ENCODE assay signal across 8 cellular contexts in the genomic region with DNA sequence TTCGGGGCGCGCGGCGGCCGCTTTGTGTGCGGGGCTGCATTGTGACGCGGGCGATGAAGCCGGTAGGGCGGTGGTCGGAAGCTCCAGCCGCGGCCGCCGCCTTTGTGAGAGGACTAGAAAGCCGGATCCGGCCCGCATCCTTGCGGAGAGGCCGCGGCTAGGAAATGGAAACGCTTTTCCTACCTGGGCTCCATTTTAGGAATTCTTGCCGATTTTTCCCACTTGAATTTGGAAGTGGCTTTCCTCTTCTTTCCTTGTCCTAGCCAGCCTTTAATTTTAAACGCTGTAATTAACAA. TPM values are rescaled to one million over a fixed set of nuclear protein-coding genes. Genes with fewer than 3 reads are reported as not detected.
DNase-seq lines count a peak whose midpoint lies in the region; ATAC-seq and TF ChIP-seq lines count a peak whose summit lies in the region.

No MANE protein-coding gene starts in this region.

- H3K27me3 ChIP-seq in MM.1S (replicated peaks; ENCODE audit: insufficient read depth, low read length): no peaks in the 10 kb centered on the region

- ATAC-seq in naive thymus-derived CD8-positive, alpha-beta T cell: no peak
- ATAC-seq in GM19397 (IDR thresholded peaks at IDR 0.05; ENCODE audit: unreplicated experiment): no peak
- no peak for ATAC-seq in GM18520 (IDR thresholded peaks at IDR 0.05; ENCODE audit: unreplicated experiment)
- ATAC-seq in HG02610 (IDR thresholded peaks at IDR 0.05; ENCODE audit: unreplicated experiment): no peak

- no peaks in the 10 kb centered on the region for H4K20me1 ChIP-seq in MM.1S (ENCODE audit: insufficient read depth, low read length)

- peak overlapping the region; percentile 95 to 99 (median 97) for H3K4me3 Mint-ChIP-seq in naive thymus-derived CD8-positive, alpha-beta T cell

- no peak overlapping the region for H2AFZ ChIP-seq in MM.1S (ENCODE audit: low read length)

- H3F3A ChIP-seq in MM.1S (ENCODE audit: insufficient read depth, low read length): peaks cover 23% of the 10 kb centered on the region

- peak overlapping the region; percentile 73 for H3K27ac ChIP-seq in MM.1S (ENCODE audit: low read length)

- peaks cover 14% of the 10 kb centered on the region for H3K79me2 ChIP-seq in MM.1S (ENCODE audit: low read length)

- H3K4me1 Mint-ChIP-seq in naive thymus-derived CD8-positive, alpha-beta T cell: peaks cover 10 to 50% (median 24%) of the 10 kb centered on the region in 4 donors

- H3K36me3 ChIP-seq in MM.1S (replicated peaks; ENCODE audit: insufficient read depth, low read length): no peaks in the 10 kb centered on the region

- H3K4me2 ChIP-seq in MM.1S (ENCODE audit: low read depth, low read length): peak overlapping the region; percentile 37; the same call in 1 of the 2 replicates

- no peaks in the 10 kb centered on the region for H3K9me3 ChIP-seq in MM.1S (replicated peaks; ENCODE audit: insufficient read depth, low read length)

- H3K27me3 Mint-ChIP-seq in naive thymus-derived CD8-positive, alpha-beta T cell: no peaks in the 10 kb centered on the region

- peak overlapping the region; percentile 93 to 98 (median 97) for H3K27ac Mint-ChIP-seq in naive thymus-derived CD8-positive, alpha-beta T cell

- H3K4me3 ChIP-seq in MM.1S (ENCODE audit: low read length): peak overlapping the region; percentile 96

- peak; percentile 64 for DNase-seq in COLO668 (lab: John Stamatoyannopoulos, UW; ENCODE audit: unreplicated experiment)
- DNase-seq in MM.1S: no peak
- DNase-seq in effector CD8-positive, alpha-beta T cell (lab: John Stamatoyannopoulos, UW): peak; percentile 8
- peak in 1 of 10 donors; percentile 15 for DNase-seq in naive thymus-derived CD8-positive, alpha-beta T cell
- DNase-seq in NCI-H1417 treated with DMSO at 0.1 percent for 48 hours (lab: John Stamatoyannopoulos, UW): no peak

- H3K9me3 Mint-ChIP-seq in naive thymus-derived CD8-positive, alpha-beta T cell: peaks cover 0 to 21% (median 0%) of the 10 kb centered on the region in 9 donors

- H3K9ac ChIP-seq in MM.1S (ENCODE audit: low read length): peak overlapping the region; percentile 95

- no peaks in the 10 kb centered on the region for H3K9me2 ChIP-seq in MM.1S (replicated peaks; ENCODE audit: insufficient read depth, low read length)

- H3K4me1 ChIP-seq in MM.1S (ENCODE audit: low read length): 0 out of 2 replicates have a peak, but pooled peaks cover 17% of the 10 kb centered on the region

- POLR2A ChIA-PET in naive thymus-derived CD8-positive, alpha-beta T cell (lab: Charles Lee): interaction anchor here (0.6 to 24.3 kb wide), 16 partner anchors 8 to 513 kb away, joined by 3 to 1336 read pairs (median 12); partner anchors contain the start of gene FAM9C

- peaks cover 33 to 46% (median 34%) of the 10 kb centered on the region in 3 donors for H3K36me3 Mint-ChIP-seq in naive thymus-derived CD8-positive, alpha-beta T cell

- TF ChIP-seq CTCF in MM.1S (IDR thresholded peaks at IDR 0.05; ENCODE audit: low read length): no peak

RNA-seq across cellular contexts. Expression of gene TMSB4X, which starts 0.7 kb away (rescaled TPM):
- 1,000 to 10,000 TPM; 4,350 to 4,478 TPM for total RNA-seq in naive thymus-derived CD8-positive, alpha-beta T cell
- polyA plus RNA-seq in naive thymus-derived CD8-positive, alpha-beta T cell: over 10,000 TPM; 23,903 to 30,039 (median 28,786) TPM

Comparison
In these comparisons a context has a peak if more than half of its experiments do, and no peak if none do; other contexts are left out.
1. DNase-seq: peak in COLO668 (single experiment) and effector CD8-positive, alpha-beta T cell (single experiment); none in MM.1S (single experiment) and NCI-H1417 treated with DMSO at 0.1 percent for 48 hours (single experiment).